Comparison of ENCODE assay signal across 8 cellular contexts in genomic region chr6:26021350-26022165, GRCh38. TPM values are rescaled to one million over a fixed set of nuclear protein-coding genes. Genes with fewer than 3 reads are reported as not detected.
DNase-seq lines count a peak whose midpoint lies in the region; ATAC-seq, FAIRE-seq and TF ChIP-seq lines count a peak whose summit lies in the region.

No MANE protein-coding gene starts in this region.

- DNase-seq in AG04449 (ENCODE audit: low read depth, low spot score): no peak
- peak; percentile 91 for DNase-seq in NCI-H226
- peak; percentile 93 for DNase-seq in WTC11 (ENCODE audit: low spot score)
- DNase-seq in bronchial epithelial cell (ENCODE audit: low read depth): peak; percentile 86
- peak; percentile 96 for DNase-seq in iris pigment epithelial cell (ENCODE audit: low read depth)
- DNase-seq in stimulated activated CD4-positive, alpha-beta T cell treated with anti-CD3 and anti-CD28 coated beads, Interleukin-12 subunit alpha, Interleukin-12 subunit beta, amount 100 ng/mL, for 24 hours (ENCODE audit: low read depth in 2 of 2): peak; percentile 66 to 86

- POLR2A ChIA-PET in AG04449 (lab: Yijun Ruan, JAX) (interaction anchor here (0.5 to 3.4 kb wide), 16 partner anchors 9 to 1871 kb away, joined by 3 to 58 read pairs (median 6); a partner anchor contains a TSS), WTC11 (lab: Charles Lee) (interaction anchor here (0.5 to 8.4 kb wide), 30 partner anchors 10 to 1872 kb away, joined by 3 to 199 read pairs (median 6); a partner anchor contains a TSS)

- no peaks in the 10 kb centered on the region for H3K36me3 ChIP-seq in bronchial epithelial cell (ENCODE audit: control insufficient read depth, insufficient read depth, low read length)

- FAIRE-seq in bronchial epithelial cell (lab: Jason Lieb, UNC): no peak

- CTCF ChIA-PET in AG04449 (lab: Yijun Ruan, JAX) (interaction anchor here (0.9 to 15.3 kb wide), 6 partner anchors 10 to 302 kb away, joined by 3 to 283 read pairs (median 12); a partner anchor contains a TSS), WTC11 (lab: Charles Lee) (interaction anchor here (0.7 to 4.0 kb wide), 3 partner anchors 9 to 29 kb away, joined by 3 to 19 read pairs (median 5); a partner anchor contains a TSS)

- peak overlapping the region; percentile 100 for H3K27ac Mint-ChIP-seq in WTC11

- ATAC-seq in GM19023 (IDR thresholded peaks at IDR 0.05; ENCODE audit: unreplicated experiment): peak; percentile 61
- peak; percentile 51 for ATAC-seq in HG03175 (IDR thresholded peaks at IDR 0.05; ENCODE audit: unreplicated experiment)
- peak; percentile 76 for ATAC-seq in WTC11

- TF ChIP-seq CTCF in AG04449 (IDR thresholded peaks at IDR 0.05; ENCODE audit: insufficient read depth, low read length, missing control alignments) (no peak), WTC11 (IDR thresholded peaks at IDR 0.05) (no peak), bronchial epithelial cell (IDR thresholded peaks at IDR 0.05; ENCODE audit: insufficient read depth, low read length, severe bottlenecking) (peak; percentile 4)

- peak overlapping the region; percentile 97 for H3K4me3 Mint-ChIP-seq in WTC11

- H3K4me3 ChIP-seq in AG04449 (ENCODE audit: low read depth, low read length) (peak overlapping the region; percentile 77), bronchial epithelial cell (ENCODE audit: low read depth, low read length) (peak overlapping the region; percentile 56)

- peaks cover 59% of the 10 kb centered on the region for H3K4me1 Mint-ChIP-seq in WTC11

- H3K27me3 Mint-ChIP-seq in WTC11 (ENCODE audit: low read depth): no peaks in the 10 kb centered on the region

- peaks cover 6% of the 10 kb centered on the region for H3K9me3 Mint-ChIP-seq in WTC11

- H3K27me3 ChIP-seq in bronchial epithelial cell (ENCODE audit: control insufficient read depth, insufficient read depth, low read length): no peaks in the 10 kb centered on the region

- no peaks in the 10 kb centered on the region for H3K36me3 Mint-ChIP-seq in WTC11

TF ChIP-seq in WTC11, 78 proteins besides CTCF, POLR2A, EP300 and RAD21 (continues in another document):
- TF ChIP-seq NFATC4 (CRISPR knock-in tag; IDR thresholded peaks at IDR 0.05) (peak; percentile 69; the same call in 1 of the 2 replicates), AFF4 (CRISPR knock-in tag; IDR thresholded peaks at IDR 0.05; ENCODE audit: borderline replicate concordance) (no peak), TCF7 (CRISPR knock-in tag; IDR thresholded peaks at IDR 0.05; ENCODE audit: low read depth) (no peak), ZMAT4 (CRISPR knock-in tag; IDR thresholded peaks at IDR 0.05) (no peak), SOX15 (CRISPR knock-in tag; IDR thresholded peaks at IDR 0.05) (no peak), AR (CRISPR knock-in tag; IDR thresholded peaks at IDR 0.05) (peak; percentile 90), ZNF219 (CRISPR knock-in tag; IDR thresholded peaks at IDR 0.05; ENCODE audit: borderline replicate concordance) (no peak), KAT7 (CRISPR knock-in tag; IDR thresholded peaks at IDR 0.05; ENCODE audit: borderline replicate concordance) (no peak), FOXJ3 (CRISPR knock-in tag; IDR thresholded peaks at IDR 0.05; ENCODE audit: borderline replicate concordance) (no peak), FOXP4 (CRISPR knock-in tag; IDR thresholded peaks at IDR 0.05) (peak; percentile 36; the same call in 1 of the 2 replicates), ATF3 (CRISPR knock-in tag; conservative IDR thresholded peaks at IDR 0.05) (no peak), ZBTB43 (CRISPR knock-in tag; IDR thresholded peaks at IDR 0.05) (0 out of 2 replicates have a peak, but pooled peaks have one; percentile 20), IRF2 (CRISPR knock-in tag; IDR thresholded peaks at IDR 0.05; ENCODE audit: borderline replicate concordance, low read depth) (no peak), ZNF232 (CRISPR knock-in tag; IDR thresholded peaks at IDR 0.05) (no peak)

RNA-seq across cellular contexts. Expression of gene TRIM38, which starts 59.0 kb away (rescaled TPM):
- total RNA-seq in WTC11 (2021): 1.0 to 1.6 TPM (median 1.1 TPM) in 3 replicates
- total RNA-seq in bronchial epithelial cell: 2.9 and 4.2 TPM in 2 replicates
